In the genomic region with DNA sequence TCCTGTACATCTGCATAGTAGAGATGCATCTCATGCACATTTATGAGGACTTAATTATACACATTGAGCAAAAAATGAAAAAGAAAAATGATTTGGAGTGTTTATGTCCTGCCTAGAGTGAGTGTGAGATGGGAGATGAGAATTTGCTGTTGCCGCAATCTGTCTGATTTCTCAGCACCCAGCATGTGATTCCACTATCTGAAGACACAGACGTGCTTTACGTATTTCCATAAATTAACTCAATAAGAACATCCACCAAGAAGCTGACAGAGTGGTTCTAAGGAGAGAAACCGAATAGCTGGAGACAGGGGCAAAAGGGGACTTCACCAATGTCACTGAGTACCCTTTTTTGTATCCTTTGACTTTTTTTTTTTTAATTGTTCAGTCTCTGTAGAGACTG, we compare ENCODE assay signal across 31 cellular contexts.
"Had no signal": no experiment of that assay in that cellular context is flagged by ENCODE, and none has a peak within 500 bp of the region (broad histone marks: within the 10 kb centered on the region; RNA-seq: fewer than 3 reads in every experiment).

No MANE protein-coding gene starts in this region.

- ATAC-seq: left cardiac atrium; left lobe of liver; left ventricle myocardium superior; lower lobe of right lung; naive thymus-derived CD8-positive, alpha-beta T cell; pancreas; right cardiac atrium; sciatic nerve; upper lobe of right lung had no signal

- H3K36me3 ChIP-seq: neural progenitor cell had no signal

- H3K9me3 Mint-ChIP-seq: naive thymus-derived CD8-positive, alpha-beta T cell; nephron; neural progenitor cell; stimulated activated naive CD8-positive, alpha-beta T cell treated with anti-CD3 and anti-CD28 coated beads, Interleukin-15, Interleukin-2, amounts not matched to agents 100 ng/mL and 50 ng/mL, for 24 hours had no signal

- DNase-seq: hippocampal formation; kidney glomerular epithelial cell; left cardiac atrium; left ventricle myocardium superior; lower lobe of right lung; mammary epithelial cell; mesenchymal stem cell; naive thymus-derived CD8-positive, alpha-beta T cell; pancreas; posterior cingulate gyrus; retina; right cardiac atrium; stimulated activated CD4-positive, alpha-beta T cell treated with anti-CD3 and anti-CD28 coated beads, Interleukin-12 subunit alpha, Interleukin-12 subunit beta, amount 100 ng/mL, for 4 hours; stimulated activated CD4-positive, alpha-beta T cell treated with anti-CD3 and anti-CD28 coated beads, Interleukin-15, amount 100 ng/mL, for 24 hours; stimulated activated CD4-positive, alpha-beta T cell treated with anti-CD3 and anti-CD28 coated beads, Interleukin-2, amount 100 ng/mL, for 24 hours; stimulated activated CD4-positive, alpha-beta T cell treated with anti-CD3 and anti-CD28 coated beads, Interleukin-4, amount 100 ng/mL, for 1 hour; stimulated activated naive CD4-positive, alpha-beta T cell; tibial artery; trophoblast cell; upper lobe of right lung had no signal

- H3K4me3 Mint-ChIP-seq: naive thymus-derived CD8-positive, alpha-beta T cell; nephron; neural progenitor cell; stimulated activated naive CD8-positive, alpha-beta T cell treated with anti-CD3 and anti-CD28 coated beads, Interleukin-15, Interleukin-2, amounts not matched to agents 100 ng/mL and 50 ng/mL, for 24 hours had no signal

- H3K9me3 ChIP-seq: lower lobe of right lung, pancreas, prostate gland, suprapubic skin, thoracic aorta, tibial artery, upper lobe of right lung had no signal

- H3K4me3 ChIP-seq: lower lobe of right lung, neural progenitor cell, pancreas, prostate gland, skin epidermis, suprapubic skin, thoracic aorta, tibial artery, upper lobe of right lung had no signal

- H3K27ac ChIP-seq: lower lobe of right lung, neural progenitor cell, pancreas, prostate gland, skin epidermis, suprapubic skin, thoracic aorta, upper lobe of right lung had no signal

- H3K4me2 ChIP-seq: neural progenitor cell had no signal

- H3K27me3 Mint-ChIP-seq: naive thymus-derived CD8-positive, alpha-beta T cell; stimulated activated naive CD8-positive, alpha-beta T cell treated with anti-CD3 and anti-CD28 coated beads, Interleukin-15, Interleukin-2, amounts not matched to agents 100 ng/mL and 50 ng/mL, for 24 hours had no signal

- H3K4me1 Mint-ChIP-seq: nephron, neural progenitor cell had no signal

- H3K4me1 ChIP-seq: neural progenitor cell, prostate gland had no signal

- H2AFZ ChIP-seq: neural progenitor cell had no signal

- FAIRE-seq: keratinocyte, pancreas, urothelium cell line had no signal

- H3K27ac Mint-ChIP-seq: naive thymus-derived CD8-positive, alpha-beta T cell; nephron; neural progenitor cell; stimulated activated naive CD8-positive, alpha-beta T cell treated with anti-CD3 and anti-CD28 coated beads, Interleukin-15, Interleukin-2, amounts not matched to agents 100 ng/mL and 50 ng/mL, for 24 hours had no signal

- H3K27me3 ChIP-seq: neural progenitor cell, pancreas, suprapubic skin, tibial artery, upper lobe of right lung had no signal

- H3K9ac ChIP-seq: neural progenitor cell had no signal
